Comparison of ENCODE assay signal across 1 cellular context in genomic region chr12:111405149-111405855, GRCh38.
TF ChIP-seq lines count a peak whose summit lies in the region.

No MANE protein-coding gene starts in this region.

TF ChIP-seq in K562, 482 proteins besides CTCF, POLR2A, EP300 and RAD21 (continued from another document):
- TF ChIP-seq ZBTB11 (CRISPR knock-in tag; IDR thresholded peaks at IDR 0.05) (no peak), HOXB6 (CRISPR knock-in tag; IDR thresholded peaks at IDR 0.05; ENCODE audit: borderline replicate concordance) (no peak), FIP1L1 (IDR thresholded peaks at IDR 0.05; ENCODE audit: low read depth, low read length, poor library complexity, severe bottlenecking) (no peak)
